In the genomic region with DNA sequence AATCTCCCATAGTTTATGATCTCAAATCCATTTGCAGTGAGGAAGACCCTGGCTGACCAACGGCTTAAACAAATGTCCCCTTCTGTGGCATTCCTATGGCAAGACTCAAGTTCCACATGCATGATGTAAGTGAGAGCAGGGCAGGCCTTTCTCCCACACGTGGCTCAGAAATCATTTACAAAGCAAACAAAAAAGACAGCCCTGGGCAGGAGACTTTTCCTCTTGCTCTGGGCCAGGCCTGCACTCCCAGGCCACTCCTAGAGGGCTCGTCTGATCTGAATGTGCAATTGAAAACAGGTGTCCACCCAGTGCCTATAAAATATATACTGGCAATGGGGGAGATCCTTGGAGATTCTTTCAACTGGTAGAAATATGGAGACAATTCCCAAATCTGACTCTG, we compare ENCODE assay signal across 24 cellular contexts.
A peak's percentile ranks its signal among the peaks of the same experiment; 100 is the strongest.
DNase-seq lines count a peak whose midpoint lies in the region; ATAC-seq, FAIRE-seq and TF ChIP-seq lines count a peak whose summit lies in the region.
"Had no signal": no experiment of that assay in that cellular context is flagged by ENCODE, and none has a peak within 500 bp of the region (broad histone marks: within the 10 kb centered on the region; RNA-seq: fewer than 3 reads in every experiment).

No MANE protein-coding gene starts in this region.

- H3K4me1 ChIP-seq in pancreas (no peaks in the 10 kb centered on the region), spleen (no peaks in the 10 kb centered on the region)
- H3K4me1 ChIP-seq: breast epithelium, heart right ventricle, neural progenitor cell, right atrium auricular region had no signal

- FAIRE-seq in pancreas (lab: Jason Lieb, UNC) (no peak), GM12892 (lab: Jason Lieb, UNC) (no peak)
- FAIRE-seq: GM18507 had no signal

- TF ChIP-seq POLR2A in GM12892 (IDR thresholded peaks at IDR 0.05; ENCODE audit: low read depth, low read length) (no peak), spleen (IDR thresholded peaks at IDR 0.05) (no peak)

- peak; percentile 72 for DNase-seq in Daoy (ENCODE audit: low read depth)
- DNase-seq in M059J (ENCODE audit: low read depth) = peak; percentile 2
- DNase-seq in fibroblast of the conjunctiva (ENCODE audit: low read depth) = peak; percentile 22
- peak in 3 of 6 donors; percentile 14 to 38 (median 19) for DNase-seq in pancreas
- DNase-seq in GM12892 (ENCODE audit: insufficient read length) = no peak
- no peak for DNase-seq in posterior vena cava (ENCODE audit: low spot score)
- DNase-seq in spleen = no peak
- DNase-seq: activated CD8-positive, alpha-beta T cell treated with anti-CD3 and anti-CD28 coated beads for 36 hours; activated naive CD8-positive, alpha-beta T cell treated with anti-CD3 and anti-CD28 coated beads, Interleukin-2, amount 10 ng/mL, durations not matched to agents 7 days and 5 days; activated T-cell treated with anti-CD3 and anti-CD28 coated beads, Interleukin-2, amount 50 U/mL, for 48 hours; H9; heart right ventricle; NCI-H1436 treated with DMSO at 0.1 percent for 48 hours; SHP77; stimulated activated CD4-positive, alpha-beta T cell treated with anti-CD3 and anti-CD28 coated beads, Interleukin-1b, Interleukin-23, amount 100 ng/mL, for 48 hours; T-helper 2 cell had no signal

- H3K36me3 ChIP-seq in pancreas (no peaks in the 10 kb centered on the region), spleen (no peaks in the 10 kb centered on the region)
- H3K36me3 ChIP-seq: breast epithelium, heart right ventricle, neural progenitor cell, right atrium auricular region had no signal

- intact Hi-C loops in pancreas (cut with DNase I) (no loop called here), posterior vena cava (cut with DNase I) (no loop called here), spleen (cut with DNase I; ENCODE audit: low total_unique reads) (no loop called here)

- peaks cover 0 to 2% (median 0%) of the 10 kb centered on the region in 4 donors for H3K9me3 ChIP-seq in pancreas
- H3K9me3 ChIP-seq in spleen = peaks cover 0 to 16% (median 8%) of the 10 kb centered on the region in 8 donors
- H3K9me3 ChIP-seq: Caco-2 had no signal

- 18 to 24% methylated on average over 3 of the region's 3 CpGs for WGBS in pancreas, 2 donors
- 35 to 67% (median 60%) methylated on average over 3 of the region's 3 CpGs for WGBS in spleen, 5 donors

- H3K27me3 ChIP-seq in pancreas = no peaks in the 10 kb centered on the region
- H3K27me3 ChIP-seq in spleen (replicated peaks in 1 of 7) = no peaks in the 10 kb centered on the region
- H3K27me3 ChIP-seq: breast epithelium, heart right ventricle, neural progenitor cell, right atrium auricular region had no signal

- H3K27ac ChIP-seq in pancreas = peak overlapping the region in 3 of 4 donors; percentile 22 to 48 (median 46)
- no peak overlapping the region for H3K27ac ChIP-seq in spleen
- H3K27ac ChIP-seq: heart right ventricle, neural progenitor cell, right atrium auricular region had no signal

- peak; percentile 64 to 96 (median 84) for ATAC-seq in pancreas
- ATAC-seq in HG03159 (IDR thresholded peaks at IDR 0.05; ENCODE audit: unreplicated experiment) = no peak
- ATAC-seq: activated CD8-positive, alpha-beta T cell treated with anti-CD3 and anti-CD28 coated beads for 36 hours; esophagus mucosa; heart right ventricle; WTC11 had no signal

- H3K4me3 ChIP-seq in pancreas = no peak overlapping the region
- H3K4me3 ChIP-seq in spleen = no peak overlapping the region
- H3K4me3 ChIP-seq: breast epithelium, heart right ventricle, neural progenitor cell, right atrium auricular region had no signal

- TF ChIP-seq CTCF in pancreas (IDR thresholded peaks at IDR 0.05) = no peak
- TF ChIP-seq CTCF in spleen (IDR thresholded peaks at IDR 0.05 in 8 of 11, conservative IDR thresholded peaks at IDR 0.05 in 3 of 11) = no peak

Comparison
In these comparisons a context has a peak if more than half of its experiments do, and no peak if none do; other contexts are left out.
1. DNase-seq: peak in Daoy (single experiment), M059J (single experiment) and fibroblast of the conjunctiva (single experiment); none in GM12892 (single experiment), posterior vena cava (single experiment) and spleen (single experiment).
2. H3K27ac ChIP-seq: peak in pancreas (3 of 4); none in spleen (0 of 8).